Comparison of ENCODE assay signal across 16 cellular contexts in genomic region chr6:132736239-132736638, GRCh38.
DNase-seq lines count a peak whose midpoint lies in the region; ATAC-seq and TF ChIP-seq lines count a peak whose summit lies in the region.
"Had no signal": no experiment of that assay in that cellular context is flagged by ENCODE, and none has a peak within 500 bp of the region (broad histone marks: within the 10 kb centered on the region; RNA-seq: fewer than 3 reads in every experiment).

No MANE protein-coding gene starts in this region.

- peak overlapping the region; percentile 8 for H3K4me3 Mint-ChIP-seq in T-helper 2 cell treated with Interferon-gamma antibody and Interleukin-4, amounts not matched to agents 5 μg/mL and 100 μg/mL, for 36 hours
- H3K4me3 Mint-ChIP-seq: nephron progenitor cell had no signal

- no peaks in the 10 kb centered on the region for H3K9me3 ChIP-seq in adipocyte (ENCODE audit: control insufficient read depth, low read length)
- no peaks in the 10 kb centered on the region for H3K9me3 ChIP-seq in tibial artery
- H3K9me3 ChIP-seq: ascending aorta, colonic mucosa, psoas muscle, SJCRH30 had no signal

- peaks cover 26% of the 10 kb centered on the region for H3K4me1 Mint-ChIP-seq in T-helper 2 cell treated with Interferon-gamma antibody and Interleukin-4, amounts not matched to agents 5 μg/mL and 100 μg/mL, for 36 hours (ENCODE audit: low read depth)
- H3K4me1 Mint-ChIP-seq: nephron progenitor cell had no signal

- H3K4me1 ChIP-seq in adipocyte (ENCODE audit: control insufficient read depth, insufficient read depth, low read length): peaks cover 24% of the 10 kb centered on the region
- H3K4me1 ChIP-seq in tibial artery: peaks cover 0 to 6% (median 0%) of the 10 kb centered on the region in 4 donors
- H3K4me1 ChIP-seq: ascending aorta, colonic mucosa, psoas muscle, SJCRH30 had no signal

- H3K9ac ChIP-seq in adipocyte (ENCODE audit: low read length): no peak overlapping the region

- H3K36me3 Mint-ChIP-seq in T-helper 2 cell treated with Interferon-gamma antibody and Interleukin-4, amounts not matched to agents 5 μg/mL and 100 μg/mL, for 36 hours (ENCODE audit: low read depth): peaks cover 11% of the 10 kb centered on the region

- no peak overlapping the region for H3K27ac ChIP-seq in tibial artery
- H3K27ac ChIP-seq: ascending aorta, colonic mucosa, psoas muscle, SJCRH30 had no signal

- no peak overlapping the region for H3K4me3 ChIP-seq in adipocyte (ENCODE audit: low read length)
- no peak overlapping the region for H3K4me3 ChIP-seq in tibial artery
- H3K4me3 ChIP-seq: ascending aorta, colonic mucosa, psoas muscle, SJCRH30 had no signal

- no peak for DNase-seq in T-helper 2 cell treated with Interferon-gamma antibody and Interleukin-4, amounts not matched to agents 5 μg/mL and 100 μg/mL, for 36 hours (ENCODE audit: low spot score)
- no peak for DNase-seq in T-helper 2 cell
- peak; percentile 76 for DNase-seq in adipocyte (ENCODE audit: low read depth)
- DNase-seq in kidney tubule cell (ENCODE audit: low spot score): peak; percentile 72
- no peak for DNase-seq in stimulated activated naive CD8-positive, alpha-beta T cell treated with anti-CD3 and anti-CD28 coated beads, Interleukin-15, Interleukin-2, amounts not matched to agents 100 U/mL and 50 U/mL, for 24 hours
- DNase-seq in tibial artery: no peak
- DNase-seq: 8988T; activated effector memory CD4-positive, alpha-beta T cell treated with Interleukin-2 at 50 U/mL for 16 hours; colonic mucosa; NCI-H524 treated with DMSO at 0.1 percent for 48 hours; nephron progenitor cell; psoas muscle; SJCRH30 had no signal

- peaks cover 7% of the 10 kb centered on the region for H3K27me3 Mint-ChIP-seq in T-helper 2 cell treated with Interferon-gamma antibody and Interleukin-4, amounts not matched to agents 5 μg/mL and 100 μg/mL, for 36 hours (ENCODE audit: low read depth)

- H3K36me3 ChIP-seq in adipocyte (ENCODE audit: control insufficient read depth, insufficient read depth, low read length, severe bottlenecking) (no peaks in the 10 kb centered on the region), tibial artery (no peaks in the 10 kb centered on the region)
- H3K36me3 ChIP-seq: ascending aorta, colonic mucosa, SJCRH30 had no signal

- intact Hi-C loops in tibial artery (cut with DNase I; ENCODE audit: low total_unique reads): no loop called here

- H3K27me3 ChIP-seq in adipocyte (replicated peaks; ENCODE audit: control insufficient read depth, insufficient read depth, low read length): no peaks in the 10 kb centered on the region
- H3K27me3 ChIP-seq in tibial artery: no peaks in the 10 kb centered on the region
- H3K27me3 ChIP-seq: ascending aorta, colonic mucosa had no signal

- peak; percentile 46 for ATAC-seq in stimulated activated naive CD8-positive, alpha-beta T cell treated with anti-CD3 and anti-CD28 coated beads, Interleukin-15, Interleukin-2, amounts not matched to agents 100 U/mL and 50 U/mL, for 24 hours
- ATAC-seq in HG02763 (IDR thresholded peaks at IDR 0.05; ENCODE audit: unreplicated experiment) (no peak), GM19463 (IDR thresholded peaks at IDR 0.05; ENCODE audit: unreplicated experiment) (no peak)
- ATAC-seq: psoas muscle had no signal

- no peak for TF ChIP-seq CTCF in tibial artery (IDR thresholded peaks at IDR 0.05)

- H3K27ac Mint-ChIP-seq in T-helper 2 cell treated with Interferon-gamma antibody and Interleukin-4, amounts not matched to agents 5 μg/mL and 100 μg/mL, for 36 hours: no peak overlapping the region
- H3K27ac Mint-ChIP-seq: nephron progenitor cell had no signal

- peaks cover 4% of the 10 kb centered on the region for H3K9me3 Mint-ChIP-seq in T-helper 2 cell treated with Interferon-gamma antibody and Interleukin-4, amounts not matched to agents 5 μg/mL and 100 μg/mL, for 36 hours
- H3K9me3 Mint-ChIP-seq: nephron progenitor cell had no signal

Comparison
In these comparisons a context has a peak if more than half of its experiments do, and no peak if none do; other contexts are left out.
1. DNase-seq: peak in adipocyte (single experiment) and kidney tubule cell (single experiment); none in T-helper 2 cell treated with Interferon-gamma antibody and Interleukin-4, amounts not matched to agents 5 μg/mL and 100 μg/mL, for 36 hours (single experiment), T-helper 2 cell (0 of 5), stimulated activated naive CD8-positive, alpha-beta T cell treated with anti-CD3 and anti-CD28 coated beads, Interleukin-15, Interleukin-2, amounts not matched to agents 100 U/mL and 50 U/mL, for 24 hours (single experiment) and tibial artery (0 of 2).